28 cellular contexts compared by ENCODE assay signal in genomic region chr11:75497788-75498404, GRCh38. TPM values are rescaled to one million over a fixed set of nuclear protein-coding genes. Genes with fewer than 3 reads are reported as not detected.
DNase-seq lines count a peak whose midpoint lies in the region; ATAC-seq and TF ChIP-seq lines count a peak whose summit lies in the region.
"Had no signal": no experiment of that assay in that cellular context is flagged by ENCODE, and none has a peak within 500 bp of the region (broad histone marks: within the 10 kb centered on the region; RNA-seq: fewer than 3 reads in every experiment).

No MANE protein-coding gene starts in this region.

- intact Hi-C loops in activated naive CD4-positive, alpha-beta T cell treated with anti-CD3 and anti-CD28 coated beads for 36 hours (cut with micrococcal nuclease): no loop called here
- intact Hi-C loops in uterus (cut with DNase I; ENCODE audit: low total_unique reads): no loop called here

- no peaks in the 10 kb centered on the region for H3K27me3 Mint-ChIP-seq in activated naive CD4-positive, alpha-beta T cell treated with anti-CD3 and anti-CD28 coated beads for 36 hours (ENCODE audit: low read depth)
- H3K27me3 Mint-ChIP-seq in activated CD4-positive, alpha-beta memory T cell treated with anti-CD3 and anti-CD28 coated beads, Interleukin-2, amount 10 ng/mL, durations not matched to agents 7 days and 5 days: no peaks in the 10 kb centered on the region
- H3K27me3 Mint-ChIP-seq in glutamatergic neuron (ENCODE audit: unreplicated experiment): peaks cover 11% of the 10 kb centered on the region
- H3K27me3 Mint-ChIP-seq: activated CD4-positive, alpha-beta T cell treated with anti-CD3 and anti-CD28 coated beads, Interleukin-2, amount 10 ng/mL, durations not matched to agents 24 days and 14 days had no signal

- H3K9me3 ChIP-seq in uterus: no peaks in the 10 kb centered on the region
- H3K9me3 ChIP-seq: BLaER1, Caco-2, mucosa of descending colon, stomach, upper lobe of left lung had no signal

- H3K36me3 ChIP-seq in uterus: no peaks in the 10 kb centered on the region
- H3K36me3 ChIP-seq: BLaER1, cardiac muscle cell, stomach, upper lobe of left lung had no signal

- TF ChIP-seq POLR2A in uterus (IDR thresholded peaks at IDR 0.05): no peak

- no peak overlapping the region for H3K27ac Mint-ChIP-seq in activated naive CD4-positive, alpha-beta T cell treated with anti-CD3 and anti-CD28 coated beads for 36 hours
- peak overlapping the region; percentile 31 for H3K27ac Mint-ChIP-seq in activated CD4-positive, alpha-beta memory T cell treated with anti-CD3 and anti-CD28 coated beads, Interleukin-2, amount 10 ng/mL, durations not matched to agents 7 days and 5 days
- H3K27ac Mint-ChIP-seq in glutamatergic neuron (ENCODE audit: unreplicated experiment): no peak overlapping the region
- H3K27ac Mint-ChIP-seq: activated CD4-positive, alpha-beta T cell treated with anti-CD3 and anti-CD28 coated beads, Interleukin-2, amount 10 ng/mL, durations not matched to agents 24 days and 14 days; activated naive CD4-positive, alpha-beta T cell treated with anti-CD3 and anti-CD28 coated beads, Interleukin-2, amount 10 ng/mL, durations not matched to agents 7 days and 5 days; endodermal cell; nephron progenitor cell had no signal

- no peak for ATAC-seq in GM18498 (IDR thresholded peaks at IDR 0.05; ENCODE audit: unreplicated experiment)
- ATAC-seq: mucosa of descending colon, right cardiac atrium had no signal

- peak; percentile 56 for DNase-seq in activated naive CD4-positive, alpha-beta T cell treated with anti-CD3 and anti-CD28 coated beads for 36 hours
- DNase-seq in activated naive CD4-positive, alpha-beta T cell treated with Interleukin-2 at 50 U/mL for 16 hours: no peak
- no peak for DNase-seq in activated CD4-positive, alpha-beta memory T cell treated with anti-CD3 and anti-CD28 coated beads, Interleukin-2, amount 10 ng/mL, durations not matched to agents 7 days and 5 days
- DNase-seq in glutamatergic neuron (no peak), uterus (no peak), DMS53 (lab: John Stamatoyannopoulos, UW) (no peak)
- DNase-seq in activated effector memory CD4-positive, alpha-beta T cell treated with Interleukin-2 at 50 U/mL for 16 hours: no peak
- DNase-seq: activated CD4-positive, alpha-beta T cell treated with anti-CD3 and anti-CD28 coated beads, Interleukin-2, amount 10 ng/mL, durations not matched to agents 24 days and 14 days; activated naive CD4-positive, alpha-beta T cell treated with anti-CD3 and anti-CD28 coated beads, Interleukin-2, amount 10 ng/mL, durations not matched to agents 7 days and 5 days; activated T-cell treated with anti-CD3 and anti-CD28 coated beads for 4 hours; DND-41; endodermal cell; kidney; mucosa of descending colon; NCI-H1436; NCI-H446 treated with DMSO at 0.1 percent for 48 hours; nephron progenitor cell; right cardiac atrium; stomach; T-helper 2 cell; upper lobe of left lung had no signal

- peaks cover 4% of the 10 kb centered on the region for H3K4me1 Mint-ChIP-seq in activated naive CD4-positive, alpha-beta T cell treated with anti-CD3 and anti-CD28 coated beads for 36 hours (ENCODE audit: low read depth)
- peaks cover 42% of the 10 kb centered on the region for H3K4me1 Mint-ChIP-seq in activated CD4-positive, alpha-beta memory T cell treated with anti-CD3 and anti-CD28 coated beads, Interleukin-2, amount 10 ng/mL, durations not matched to agents 7 days and 5 days
- H3K4me1 Mint-ChIP-seq in glutamatergic neuron (ENCODE audit: low read depth, unreplicated experiment): peaks cover 7% of the 10 kb centered on the region

- no peaks in the 10 kb centered on the region for H3K27me3 ChIP-seq in uterus
- H3K27me3 ChIP-seq: BLaER1, cardiac muscle cell, stomach, upper lobe of left lung had no signal

- CTCF ChIA-PET in activated naive CD4-positive, alpha-beta T cell treated with anti-CD3 and anti-CD28 coated beads for 36 hours (lab: Charles Lee): no interaction called here
- CTCF ChIA-PET in activated CD4-positive, alpha-beta memory T cell treated with anti-CD3 and anti-CD28 coated beads, Interleukin-2, amount 10 ng/mL, durations not matched to agents 7 days and 5 days (lab: Charles Lee): no interaction called here

- no peaks in the 10 kb centered on the region for H3K9me3 Mint-ChIP-seq in activated naive CD4-positive, alpha-beta T cell treated with anti-CD3 and anti-CD28 coated beads for 36 hours
- H3K9me3 Mint-ChIP-seq in activated CD4-positive, alpha-beta memory T cell treated with anti-CD3 and anti-CD28 coated beads, Interleukin-2, amount 10 ng/mL, durations not matched to agents 7 days and 5 days: no peaks in the 10 kb centered on the region
- peaks cover 18% of the 10 kb centered on the region for H3K9me3 Mint-ChIP-seq in glutamatergic neuron (ENCODE audit: unreplicated experiment)
- H3K9me3 Mint-ChIP-seq: activated CD4-positive, alpha-beta T cell treated with anti-CD3 and anti-CD28 coated beads, Interleukin-2, amount 10 ng/mL, durations not matched to agents 24 days and 14 days; activated naive CD4-positive, alpha-beta T cell treated with anti-CD3 and anti-CD28 coated beads, Interleukin-2, amount 10 ng/mL, durations not matched to agents 7 days and 5 days; endodermal cell; nephron progenitor cell had no signal

- no peaks in the 10 kb centered on the region for H3K36me3 Mint-ChIP-seq in activated naive CD4-positive, alpha-beta T cell treated with anti-CD3 and anti-CD28 coated beads for 36 hours (ENCODE audit: low read depth)
- H3K36me3 Mint-ChIP-seq in activated CD4-positive, alpha-beta memory T cell treated with anti-CD3 and anti-CD28 coated beads, Interleukin-2, amount 10 ng/mL, durations not matched to agents 7 days and 5 days (ENCODE audit: low read depth): peaks cover 4% of the 10 kb centered on the region
- H3K36me3 Mint-ChIP-seq in glutamatergic neuron (ENCODE audit: unreplicated experiment): peaks cover 6% of the 10 kb centered on the region
- H3K36me3 Mint-ChIP-seq: activated naive CD4-positive, alpha-beta T cell treated with anti-CD3 and anti-CD28 coated beads, Interleukin-2, amount 10 ng/mL, durations not matched to agents 7 days and 5 days had no signal

- POLR2A ChIA-PET in activated CD4-positive, alpha-beta memory T cell treated with anti-CD3 and anti-CD28 coated beads, Interleukin-2, amount 10 ng/mL, durations not matched to agents 7 days and 5 days (lab: Charles Lee): interaction anchor here (1.1 kb wide), 1 partner anchor 30 kb away, joined by 3 read pairs; no protein-coding TSS in a partner anchor

- H3K4me3 ChIP-seq in uterus: no peak overlapping the region
- H3K4me3 ChIP-seq: BLaER1, cardiac muscle cell, mucosa of descending colon, SK-N-MC, stomach, upper lobe of left lung had no signal

- no peak overlapping the region for H3K4me3 Mint-ChIP-seq in activated naive CD4-positive, alpha-beta T cell treated with anti-CD3 and anti-CD28 coated beads for 36 hours
- no peak overlapping the region for H3K4me3 Mint-ChIP-seq in activated CD4-positive, alpha-beta memory T cell treated with anti-CD3 and anti-CD28 coated beads, Interleukin-2, amount 10 ng/mL, durations not matched to agents 7 days and 5 days
- H3K4me3 Mint-ChIP-seq in glutamatergic neuron (ENCODE audit: unreplicated experiment): peak overlapping the region; percentile 46
- H3K4me3 Mint-ChIP-seq: activated CD4-positive, alpha-beta T cell treated with anti-CD3 and anti-CD28 coated beads, Interleukin-2, amount 10 ng/mL, durations not matched to agents 24 days and 14 days; activated naive CD4-positive, alpha-beta T cell treated with anti-CD3 and anti-CD28 coated beads, Interleukin-2, amount 10 ng/mL, durations not matched to agents 7 days and 5 days; endodermal cell; nephron progenitor cell had no signal

- peak overlapping the region; percentile 79 to 87 for H3K27ac ChIP-seq in uterus
- H3K27ac ChIP-seq: BLaER1, cardiac muscle cell, KMS-11, parathyroid adenoma, SK-N-MC had no signal

- TF ChIP-seq CTCF in glutamatergic neuron (IDR thresholded peaks at IDR 0.05; ENCODE audit: partially characterized antibody, unreplicated experiment): no peak
- no peak for TF ChIP-seq CTCF in uterus (IDR thresholded peaks at IDR 0.05)

- H3K4me1 ChIP-seq in uterus: peaks cover 3 to 14% of the 10 kb centered on the region in 2 donors
- H3K4me1 ChIP-seq: parathyroid adenoma had no signal

RNA-seq across cellular contexts. Expression of gene GDPD5, which starts 27.8 kb away (rescaled TPM):
- 10 to 100 TPM; 13.3 to 13.5 TPM for total RNA-seq in activated naive CD4-positive, alpha-beta T cell treated with anti-CD3 and anti-CD28 coated beads for 36 hours
- 100 to 1,000 TPM; 107 to 109 TPM for total RNA-seq in activated CD4-positive, alpha-beta memory T cell treated with anti-CD3 and anti-CD28 coated beads, Interleukin-2, amount 10 ng/mL, durations not matched to agents 7 days and 5 days
- total RNA-seq in glutamatergic neuron (ENCODE audit: unreplicated experiment): 147 TPM
- total RNA-seq in uterus: 10 to 100 TPM in 3 of 4 donors, 1 to 10 TPM in 1; 9.6 to 52.9 (median 28.2) TPM
